11 cellular contexts compared by ENCODE assay signal in the genomic region with DNA sequence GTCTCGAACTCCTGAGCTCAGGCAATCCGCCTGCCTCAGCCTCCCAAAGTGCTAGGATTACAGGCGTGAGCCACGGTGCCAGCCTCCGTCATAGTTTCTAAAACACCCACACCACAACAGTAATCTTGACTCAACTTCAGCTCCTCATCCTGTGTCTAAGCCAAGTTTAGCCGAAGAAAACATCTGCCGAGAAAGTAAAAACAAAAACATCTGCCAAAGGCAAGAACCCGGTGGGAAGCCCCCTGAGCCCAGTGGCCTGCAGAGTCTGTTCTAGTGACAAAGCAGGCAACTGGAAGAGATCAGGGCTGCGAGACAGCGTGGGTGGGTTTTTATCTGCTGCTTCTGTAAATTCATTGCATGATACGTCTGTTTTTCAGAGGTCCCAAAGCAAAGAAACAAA. TPM values are rescaled to one million over a fixed set of nuclear protein-coding genes. Genes with fewer than 3 reads are reported as not detected.
DNase-seq lines count a peak whose midpoint lies in the region; TF ChIP-seq lines count a peak whose summit lies in the region.
"Had no signal": no experiment of that assay in that cellular context is flagged by ENCODE, and none has a peak within 500 bp of the region (broad histone marks: within the 10 kb centered on the region; RNA-seq: fewer than 3 reads in every experiment).

No MANE protein-coding gene starts in this region.

- H3K4me1 ChIP-seq in testis = peaks cover 18% of the 10 kb centered on the region

- H3K4me1 Mint-ChIP-seq in activated CD4-positive, alpha-beta memory T cell treated with anti-CD3 and anti-CD28 coated beads for 36 hours (ENCODE audit: low read depth) = peaks cover 6% of the 10 kb centered on the region
- peaks cover 2% of the 10 kb centered on the region for H3K4me1 Mint-ChIP-seq in activated CD4-positive, alpha-beta memory T cell treated with anti-CD3 and anti-CD28 coated beads, Interleukin-2, amount 10 ng/mL, durations not matched to agents 7 days and 5 days
- H3K4me1 Mint-ChIP-seq in chondrocyte (ENCODE audit: low read depth) = peaks cover 4% of the 10 kb centered on the region
- peaks cover 5% of the 10 kb centered on the region for H3K4me1 Mint-ChIP-seq in activated naive CD8-positive, alpha-beta T cell treated with anti-CD3 and anti-CD28 coated beads for 36 hours

- H3K9me3 ChIP-seq in testis = no peaks in the 10 kb centered on the region

- POLR2A ChIA-PET in activated CD4-positive, alpha-beta memory T cell treated with anti-CD3 and anti-CD28 coated beads for 36 hours (lab: Charles Lee) = no interaction called here
- POLR2A ChIA-PET in activated CD4-positive, alpha-beta memory T cell treated with anti-CD3 and anti-CD28 coated beads, Interleukin-2, amount 10 ng/mL, durations not matched to agents 7 days and 5 days (lab: Charles Lee) = no interaction called here

- CTCF ChIA-PET in activated CD4-positive, alpha-beta memory T cell treated with anti-CD3 and anti-CD28 coated beads for 36 hours (lab: Charles Lee) = no interaction called here
- CTCF ChIA-PET in activated CD4-positive, alpha-beta memory T cell treated with anti-CD3 and anti-CD28 coated beads, Interleukin-2, amount 10 ng/mL, durations not matched to agents 7 days and 5 days (lab: Charles Lee) = no interaction called here

- no peaks in the 10 kb centered on the region for H3K27me3 ChIP-seq in testis

- H3K36me3 Mint-ChIP-seq in activated CD4-positive, alpha-beta memory T cell treated with anti-CD3 and anti-CD28 coated beads for 36 hours = peaks cover 2% of the 10 kb centered on the region
- peaks cover 2% of the 10 kb centered on the region for H3K36me3 Mint-ChIP-seq in activated CD4-positive, alpha-beta memory T cell treated with anti-CD3 and anti-CD28 coated beads, Interleukin-2, amount 10 ng/mL, durations not matched to agents 7 days and 5 days (ENCODE audit: low read depth)
- no peaks in the 10 kb centered on the region for H3K36me3 Mint-ChIP-seq in chondrocyte (ENCODE audit: low read depth)
- peaks cover 3% of the 10 kb centered on the region for H3K36me3 Mint-ChIP-seq in activated naive CD8-positive, alpha-beta T cell treated with anti-CD3 and anti-CD28 coated beads for 36 hours

- TF ChIP-seq CTCF in chondrocyte (IDR thresholded peaks at IDR 0.05) (no peak), testis (IDR thresholded peaks at IDR 0.05) (no peak)

- no peaks in the 10 kb centered on the region for H3K9me3 Mint-ChIP-seq in activated CD4-positive, alpha-beta memory T cell treated with anti-CD3 and anti-CD28 coated beads for 36 hours
- H3K9me3 Mint-ChIP-seq in activated CD4-positive, alpha-beta memory T cell treated with anti-CD3 and anti-CD28 coated beads, Interleukin-2, amount 10 ng/mL, durations not matched to agents 7 days and 5 days = no peaks in the 10 kb centered on the region
- no peaks in the 10 kb centered on the region for H3K9me3 Mint-ChIP-seq in chondrocyte (ENCODE audit: low read depth)
- no peaks in the 10 kb centered on the region for H3K9me3 Mint-ChIP-seq in activated naive CD8-positive, alpha-beta T cell treated with anti-CD3 and anti-CD28 coated beads for 36 hours

- intact Hi-C loops in activated CD4-positive, alpha-beta memory T cell treated with anti-CD3 and anti-CD28 coated beads for 36 hours (cut with micrococcal nuclease) = no loop called here
- intact Hi-C loops in testis (cut with DNase I; ENCODE audit: low total_unique reads) = no loop called here

- no peak overlapping the region for H3K4me3 Mint-ChIP-seq in activated CD4-positive, alpha-beta memory T cell treated with anti-CD3 and anti-CD28 coated beads for 36 hours
- no peak overlapping the region for H3K4me3 Mint-ChIP-seq in activated CD4-positive, alpha-beta memory T cell treated with anti-CD3 and anti-CD28 coated beads, Interleukin-2, amount 10 ng/mL, durations not matched to agents 7 days and 5 days
- H3K4me3 Mint-ChIP-seq in chondrocyte (ENCODE audit: unreplicated experiment) = no peak overlapping the region
- no peak overlapping the region for H3K4me3 Mint-ChIP-seq in activated naive CD8-positive, alpha-beta T cell treated with anti-CD3 and anti-CD28 coated beads for 36 hours

- H3K36me3 ChIP-seq in testis (ENCODE audit: low read depth, missing control alignments) = no peaks in the 10 kb centered on the region

- H3K27ac ChIP-seq in testis = peak overlapping the region; percentile 42 to 75

- 33 to 52% methylated on average over 11 of the region's 11 CpGs for WGBS in testis, 2 donors

- H3K27me3 Mint-ChIP-seq in activated CD4-positive, alpha-beta memory T cell treated with anti-CD3 and anti-CD28 coated beads for 36 hours = no peaks in the 10 kb centered on the region
- no peaks in the 10 kb centered on the region for H3K27me3 Mint-ChIP-seq in activated CD4-positive, alpha-beta memory T cell treated with anti-CD3 and anti-CD28 coated beads, Interleukin-2, amount 10 ng/mL, durations not matched to agents 7 days and 5 days
- H3K27me3 Mint-ChIP-seq in chondrocyte (ENCODE audit: low read depth) = no peaks in the 10 kb centered on the region
- no peaks in the 10 kb centered on the region for H3K27me3 Mint-ChIP-seq in activated naive CD8-positive, alpha-beta T cell treated with anti-CD3 and anti-CD28 coated beads for 36 hours

- no peak overlapping the region for H3K4me3 ChIP-seq in testis

- TF ChIP-seq POLR2A in testis (IDR thresholded peaks at IDR 0.05) = no peak

- peak; percentile 56 for DNase-seq in activated CD4-positive, alpha-beta memory T cell treated with anti-CD3 and anti-CD28 coated beads for 36 hours
- no peak for DNase-seq in activated CD4-positive, alpha-beta memory T cell treated with anti-CD3 and anti-CD28 coated beads, Interleukin-2, amount 10 ng/mL, durations not matched to agents 7 days and 5 days
- DNase-seq in chondrocyte (ENCODE audit: low spot score) = no peak
- DNase-seq in mesenteric fat pad (ENCODE audit: low spot score) = peak; percentile 71
- peak; percentile 69 for DNase-seq in testis
- DNase-seq in GDM1 (lab: John Stamatoyannopoulos, UW) = no peak
- no peak for DNase-seq in activated CD4-positive, alpha-beta T cell treated with anti-CD3 and anti-CD28 coated beads for 1 hour
- no peak for DNase-seq in activated naive CD8-positive, alpha-beta T cell treated with anti-CD3 and anti-CD28 coated beads for 36 hours
- DNase-seq: dermis blood vessel endothelial cell, hypothalamus, NCI-H1417 had no signal

- peak overlapping the region; percentile 16 for H3K27ac Mint-ChIP-seq in activated CD4-positive, alpha-beta memory T cell treated with anti-CD3 and anti-CD28 coated beads for 36 hours
- H3K27ac Mint-ChIP-seq in activated CD4-positive, alpha-beta memory T cell treated with anti-CD3 and anti-CD28 coated beads, Interleukin-2, amount 10 ng/mL, durations not matched to agents 7 days and 5 days = no peak overlapping the region
- H3K27ac Mint-ChIP-seq in chondrocyte (ENCODE audit: unreplicated experiment) = peak overlapping the region; percentile 9
- no peak overlapping the region for H3K27ac Mint-ChIP-seq in activated naive CD8-positive, alpha-beta T cell treated with anti-CD3 and anti-CD28 coated beads for 36 hours

RNA-seq across cellular contexts. Expression of a gene that starts 26.6 kb away (rescaled TPM):
- total RNA-seq in activated CD4-positive, alpha-beta memory T cell treated with anti-CD3 and anti-CD28 coated beads for 36 hours = 100 to 1,000 TPM; 282 to 283 TPM
- 100 to 1,000 TPM; 389 to 410 TPM for total RNA-seq in activated CD4-positive, alpha-beta memory T cell treated with anti-CD3 and anti-CD28 coated beads, Interleukin-2, amount 10 ng/mL, durations not matched to agents 7 days and 5 days
- total RNA-seq in chondrocyte (381 to 570 TPM (median 560 TPM) in 3 replicates), mesenteric fat pad (398 TPM), testis (1,000 to 10,000 TPM in 1 of 2 donors, 100 to 1,000 TPM in 1; 733 to 1,032 TPM)
- polyA plus RNA-seq in testis (ENCODE audit: insufficient read depth, low read depth, low replicate concordance) = 450 TPM
- total RNA-seq in activated naive CD8-positive, alpha-beta T cell treated with anti-CD3 and anti-CD28 coated beads for 36 hours = 100 to 1,000 TPM; 112 to 116 TPM

Comparison
In these comparisons a context has a peak if more than half of its experiments do, and no peak if none do; other contexts are left out.
1. DNase-seq: peak in activated CD4-positive, alpha-beta memory T cell treated with anti-CD3 and anti-CD28 coated beads for 36 hours (single experiment), mesenteric fat pad (single experiment) and testis (single experiment); none in activated CD4-positive, alpha-beta memory T cell treated with anti-CD3 and anti-CD28 coated beads, Interleukin-2, amount 10 ng/mL, durations not matched to agents 7 days and 5 days (single experiment), chondrocyte (single experiment), GDM1 (single experiment), activated CD4-positive, alpha-beta T cell treated with anti-CD3 and anti-CD28 coated beads for 1 hour (single experiment) and activated naive CD8-positive, alpha-beta T cell treated with anti-CD3 and anti-CD28 coated beads for 36 hours (single experiment).
2. H3K27ac Mint-ChIP-seq: peak in activated CD4-positive, alpha-beta memory T cell treated with anti-CD3 and anti-CD28 coated beads for 36 hours (single experiment) and chondrocyte (single experiment); none in activated CD4-positive, alpha-beta memory T cell treated with anti-CD3 and anti-CD28 coated beads, Interleukin-2, amount 10 ng/mL, durations not matched to agents 7 days and 5 days (single experiment) and activated naive CD8-positive, alpha-beta T cell treated with anti-CD3 and anti-CD28 coated beads for 36 hours (single experiment).